ENCODE assay signal across 12 cellular contexts in the genomic region with DNA sequence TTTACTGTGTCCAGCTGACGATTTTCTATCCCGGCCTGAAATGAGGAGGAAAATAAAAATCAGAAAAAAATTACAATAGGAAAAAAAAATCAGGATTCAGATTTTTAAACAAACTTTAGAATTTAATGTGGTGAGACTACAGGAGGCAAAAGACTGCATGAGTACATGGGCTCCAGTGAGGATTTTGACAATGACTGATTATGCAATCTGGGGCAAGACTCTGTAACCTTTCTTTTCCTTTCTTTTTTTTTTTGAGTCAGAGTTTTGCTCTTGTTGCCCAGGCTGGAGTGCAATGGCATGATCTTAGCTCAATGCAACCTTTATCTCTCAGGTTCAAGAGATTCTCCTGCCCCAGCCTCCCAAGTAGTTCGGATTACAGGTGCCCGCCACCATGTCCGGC. TPM values are rescaled to one million over a fixed set of nuclear protein-coding genes. Genes with fewer than 3 reads are reported as not detected.
A peak's percentile ranks its signal among the peaks of the same experiment; 100 is the strongest.
DNase-seq lines count a peak whose midpoint lies in the region; ATAC-seq, FAIRE-seq and TF ChIP-seq lines count a peak whose summit lies in the region.
"Had no signal": no experiment of that assay in that cellular context is flagged by ENCODE, and none has a peak within 500 bp of the region (broad histone marks: within the 10 kb centered on the region; RNA-seq: fewer than 3 reads in every experiment).

No MANE protein-coding gene starts in this region.

- H3K36me3 Mint-ChIP-seq in MCF 10A (ENCODE audit: insufficient read depth, unreplicated experiment) = peaks cover 84% of the 10 kb centered on the region
- peaks cover 37% of the 10 kb centered on the region for H3K36me3 Mint-ChIP-seq in T-cell

- peak; percentile 69 for DNase-seq in MCF 10A (ENCODE audit: unreplicated experiment)
- DNase-seq in breast epithelium (ENCODE audit: low spot score in 2 of 2) = no peak
- DNase-seq in T-cell = no peak
- peak; percentile 2 for DNase-seq in endothelial cell of umbilical vein (ENCODE audit: low read depth, low spot score)
- DNase-seq in stimulated activated naive CD8-positive, alpha-beta T cell treated with anti-CD3 and anti-CD28 coated beads, Interleukin-15, Interleukin-2, amounts not matched to agents 100 U/mL and 50 U/mL, for 24 hours = no peak
- DNase-seq in DMS114 treated with DMSO at 0.1 percent for 48 hours (lab: John Stamatoyannopoulos, UW; ENCODE audit: unreplicated experiment) = no peak
- no peak for DNase-seq in activated effector memory CD4-positive, alpha-beta T cell treated with anti-CD3 and anti-CD28 coated beads, Interleukin-2, amount 50 U/mL, for 16 hours
- DNase-seq: body of pancreas, NCI-H2029 had no signal

- no peaks in the 10 kb centered on the region for H3K79me2 ChIP-seq in endothelial cell of umbilical vein (ENCODE audit: control insufficient read depth, insufficient read depth, low read length)

- H3K27me3 ChIP-seq in breast epithelium = no peaks in the 10 kb centered on the region
- H3K27me3 ChIP-seq in endothelial cell of umbilical vein (ENCODE audit: control insufficient read depth in 2 of 2, insufficient read depth in 2 of 2, low read length in 2 of 2) = no peaks in the 10 kb centered on the region
- H3K27me3 ChIP-seq: body of pancreas had no signal

- TF ChIP-seq POLR2A in breast epithelium (IDR thresholded peaks at IDR 0.05) (no peak), endothelial cell of umbilical vein (IDR thresholded peaks at IDR 0.05; ENCODE audit: low read depth, low read length) (no peak)

- H4K20me1 ChIP-seq in endothelial cell of umbilical vein (replicated peaks; ENCODE audit: control insufficient read depth, extremely low read depth, insufficient read depth, low read length) = no peaks in the 10 kb centered on the region

- CTCF ChIA-PET in MCF 10A (lab: Yijun Ruan, JAX) (interaction anchor here (1.3 to 1.6 kb wide), 3 partner anchors 21 to 55 kb away, joined by 3 to 6 read pairs (median 3); no protein-coding TSS in a partner anchor), T-cell (lab: Charles Lee) (interaction anchor here in 1 of 2 donors (0.6 to 0.8 kb wide), 3 partner anchors 19 to 126 kb away, joined by 4 to 5 read pairs (median 4); no protein-coding TSS in a partner anchor), endothelial cell of umbilical vein (lab: Charles Lee) (interaction anchor here (0.8 kb wide), 1 partner anchor 104 kb away, joined by 3 read pairs; no protein-coding TSS in a partner anchor)

- H3K27ac Mint-ChIP-seq in MCF 10A (ENCODE audit: low read depth, unreplicated experiment) (peak overlapping the region; percentile 90), T-cell (peak overlapping the region; percentile 83 to 84)
- H3K27ac Mint-ChIP-seq: CD4-positive, alpha-beta T cell; WTC11 had no signal

- POLR2A ChIA-PET in MCF 10A (lab: Yijun Ruan, JAX) = interaction anchor here (0.7 to 2.4 kb wide), 9 partner anchors 9 to 165 kb away, joined by 3 to 10 read pairs (median 3); a partner anchor contains a TSS
- POLR2A ChIA-PET in T-cell (lab: Charles Lee) = no interaction called here
- POLR2A ChIA-PET in endothelial cell of umbilical vein (lab: Charles Lee) = no interaction called here

- no peak overlapping the region for H3K4me3 Mint-ChIP-seq in MCF 10A (ENCODE audit: unreplicated experiment)
- peak overlapping the region in 1 of 3 donors; percentile 34 for H3K4me3 Mint-ChIP-seq in T-cell
- H3K4me3 Mint-ChIP-seq: CD4-positive, alpha-beta T cell; WTC11 had no signal

- H3K4me1 Mint-ChIP-seq in MCF 10A (ENCODE audit: insufficient read depth, unreplicated experiment) = no peaks in the 10 kb centered on the region
- H3K4me1 Mint-ChIP-seq in T-cell = peaks cover 0 to 13% (median 10%) of the 10 kb centered on the region in 3 donors
- H3K4me1 Mint-ChIP-seq: WTC11 had no signal

- H3K27me3 Mint-ChIP-seq in MCF 10A (ENCODE audit: insufficient read depth, unreplicated experiment) (no peaks in the 10 kb centered on the region), T-cell (no peaks in the 10 kb centered on the region)
- H3K27me3 Mint-ChIP-seq: CD4-positive, alpha-beta T cell had no signal

- no peaks in the 10 kb centered on the region for H3K9me1 ChIP-seq in endothelial cell of umbilical vein (replicated peaks; ENCODE audit: control insufficient read depth, extremely low read depth, insufficient read depth, low read length)

- H2AFZ ChIP-seq in endothelial cell of umbilical vein (ENCODE audit: low read depth, low read length) = no peak overlapping the region

- BruUV-seq in MCF 10A (replicated peaks; lab: Mats Ljungman, UMichigan) (TSS peak; percentile 63), endothelial cell of umbilical vein (replicated peaks; lab: Mats Ljungman, UMichigan) (no TSS peak)

- ATAC-seq in T-cell (replicated peaks in 1 of 4) = no peak
- ATAC-seq in stimulated activated naive CD8-positive, alpha-beta T cell treated with anti-CD3 and anti-CD28 coated beads, Interleukin-15, Interleukin-2, amounts not matched to agents 100 U/mL and 50 U/mL, for 24 hours = peak; percentile 72
- no peak for ATAC-seq in HG03439 (IDR thresholded peaks at IDR 0.05; ENCODE audit: unreplicated experiment)
- ATAC-seq: body of pancreas, WTC11 had no signal

- H3K9me3 Mint-ChIP-seq in MCF 10A (ENCODE audit: unreplicated experiment) (no peaks in the 10 kb centered on the region), T-cell (no peaks in the 10 kb centered on the region)
- H3K9me3 Mint-ChIP-seq: CD4-positive, alpha-beta T cell had no signal

- H3K9me3 ChIP-seq in breast epithelium = no peaks in the 10 kb centered on the region
- H3K9me3 ChIP-seq in endothelial cell of umbilical vein (replicated peaks; ENCODE audit: control insufficient read depth, insufficient read depth, low read length) = no peaks in the 10 kb centered on the region
- H3K9me3 ChIP-seq: body of pancreas had no signal

- H3K27ac ChIP-seq in breast epithelium (no peak overlapping the region), endothelial cell of umbilical vein (ENCODE audit: insufficient read depth, low read depth, low read length) (no peak overlapping the region)
- H3K27ac ChIP-seq: body of pancreas had no signal

- H3K4me3 ChIP-seq in breast epithelium (no peak overlapping the region), endothelial cell of umbilical vein (replicated peaks in 1 of 3; ENCODE audit: insufficient read depth in 1 of 3, low read depth in 1 of 3, low read length in 3 of 3) (no peak overlapping the region)
- H3K4me3 ChIP-seq: body of pancreas had no signal

- intact Hi-C loops in MCF 10A (cut with micrococcal nuclease) (no loop called here), breast epithelium (cut with DNase I; ENCODE audit: low total_unique reads) (no loop called here), endothelial cell of umbilical vein (cut with micrococcal nuclease) (no loop called here)

- no peaks in the 10 kb centered on the region for H3K4me1 ChIP-seq in breast epithelium
- peaks cover 3% of the 10 kb centered on the region for H3K4me1 ChIP-seq in endothelial cell of umbilical vein (ENCODE audit: control insufficient read depth, extremely low read depth, insufficient read depth, low read length)
- H3K4me1 ChIP-seq: body of pancreas had no signal

- no peak for TF ChIP-seq CTCF in MCF 10A (IDR thresholded peaks at IDR 0.05; ENCODE audit: unreplicated experiment)
- no peak for TF ChIP-seq CTCF in breast epithelium (IDR thresholded peaks at IDR 0.05)
- no peak for TF ChIP-seq CTCF in endothelial cell of umbilical vein (IDR thresholded peaks at IDR 0.05; ENCODE audit: extremely low read depth in 1 of 2, insufficient read depth in 1 of 2, low read depth in 1 of 2, low read length in 2 of 2)

- H3K4me2 ChIP-seq in endothelial cell of umbilical vein (ENCODE audit: insufficient read depth, low read length) = no peak overlapping the region

- H3K9ac ChIP-seq in endothelial cell of umbilical vein (replicated peaks; ENCODE audit: extremely low read depth, insufficient read depth, low read length) = no peak overlapping the region

- no peak for FAIRE-seq in endothelial cell of umbilical vein (lab: Jason Lieb, UNC)

- H3K36me3 ChIP-seq in breast epithelium (peaks cover 3% of the 10 kb centered on the region), endothelial cell of umbilical vein (ENCODE audit: control insufficient read depth in 2 of 2, extremely low read depth in 1 of 2, insufficient read depth in 2 of 2, low read length in 2 of 2) (peaks cover 3 to 8% of the 10 kb centered on the region in 2 experiments)

- dilution Hi-C loops in endothelial cell of umbilical vein (cut with MboI; ENCODE audit: extremely low pct_ligation_motif_present, low sequenced_read_pairs) = no loop called here

TF ChIP-seq in endothelial cell of umbilical vein, 7 proteins besides CTCF, POLR2A, EP300 and RAD21:
- TF ChIP-seq EZH2 (IDR thresholded peaks at IDR 0.05; ENCODE audit: borderline replicate concordance, low read depth, low read length, severe bottlenecking) = no peak
- no peak for TF ChIP-seq JUN (IDR thresholded peaks at IDR 0.05; ENCODE audit: borderline replicate concordance, insufficient read depth, insufficient read length, low read depth)
- no peak for TF ChIP-seq MYC (IDR thresholded peaks at IDR 0.05; ENCODE audit: low read depth, low read length)

RNA-seq across cellular contexts. Expression of a gene that starts 29.9 kb away (rescaled TPM):
- total RNA-seq in MCF 10A (2022) = 65.1 and 69.0 TPM in 2 replicates
- total RNA-seq in breast epithelium = 100 to 1,000 TPM in 2 of 3 donors, 10 to 100 TPM in 1; 82.4 to 117 (median 103) TPM
- total RNA-seq in T-cell = 100 to 1,000 TPM; 108 to 124 (median 118) TPM
- total RNA-seq in endothelial cell of umbilical vein = 44.7 and 53.5 TPM in 2 replicates
- polyA plus RNA-seq in endothelial cell of umbilical vein = 30.6 and 30.7 TPM in 2 replicates
- 27.8 and 31.1 TPM in 2 replicates for polyA plus RNA-seq in endothelial cell of umbilical vein (2011; cell fraction: cytosol; rRNA removed)
- 79.6 and 88.7 TPM in 2 replicates for polyA plus RNA-seq in endothelial cell of umbilical vein (2011; cell fraction: nucleus; rRNA removed)
- polyA plus RNA-seq in endothelial cell of umbilical vein (2012) = 20.3 and 25.1 TPM in 2 replicates
- 104 and 128 TPM in 2 replicates for polyA minus RNA-seq in endothelial cell of umbilical vein
- 52.8 TPM for polyA minus RNA-seq in endothelial cell of umbilical vein (2011; cell fraction: cytosol; rRNA and poly(A)+ RNA removed)
- polyA minus RNA-seq in endothelial cell of umbilical vein (2011; cell fraction: nucleus; rRNA and poly(A)+ RNA removed) = 109 and 123 TPM in 2 replicates

Comparison
In these comparisons a context has a peak if more than half of its experiments do, and no peak if none do; other contexts are left out.
1. DNase-seq: peak in MCF 10A (single experiment) and endothelial cell of umbilical vein (single experiment); none in breast epithelium (0 of 2), T-cell (0 of 34), stimulated activated naive CD8-positive, alpha-beta T cell treated with anti-CD3 and anti-CD28 coated beads, Interleukin-15, Interleukin-2, amounts not matched to agents 100 U/mL and 50 U/mL, for 24 hours (single experiment), DMS114 treated with DMSO at 0.1 percent for 48 hours (single experiment) and activated effector memory CD4-positive, alpha-beta T cell treated with anti-CD3 and anti-CD28 coated beads, Interleukin-2, amount 50 U/mL, for 16 hours (single experiment).